ENCODE assay signal across 8 cellular contexts in the genomic region with DNA sequence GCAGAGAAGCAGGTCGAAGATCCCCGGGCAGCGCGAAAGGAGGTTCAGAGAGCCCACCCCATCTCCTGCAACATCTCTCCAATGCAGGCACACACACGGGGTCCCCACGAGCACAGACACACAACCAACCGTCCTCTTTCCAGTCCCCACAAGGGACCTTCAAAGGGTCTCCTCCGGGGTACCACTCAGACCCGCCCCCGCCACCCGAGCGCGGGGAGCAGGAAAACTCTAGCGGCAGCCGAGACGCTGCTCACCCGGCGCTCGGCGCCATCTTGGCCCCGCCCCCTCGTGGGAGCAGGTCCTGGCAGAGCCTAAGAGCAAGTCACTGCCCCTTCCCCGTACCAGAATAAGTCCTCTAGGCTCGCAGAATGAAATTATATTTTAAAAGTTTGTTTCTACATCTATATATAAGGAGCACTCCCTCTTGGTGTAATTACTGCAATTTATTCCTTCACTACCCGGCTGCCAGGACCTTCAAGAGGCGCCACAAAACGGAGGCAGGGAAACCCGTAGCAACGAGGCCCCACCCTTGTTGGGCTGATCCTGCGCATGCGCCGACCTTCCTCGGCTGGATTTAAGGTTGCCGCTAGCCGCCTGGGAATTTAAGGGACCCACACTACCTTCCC. TPM values are rescaled to one million over a fixed set of nuclear protein-coding genes. Genes with fewer than 3 reads are reported as not detected.
DNase-seq lines count a peak whose midpoint lies in the region; ATAC-seq and TF ChIP-seq lines count a peak whose summit lies in the region.

A gene with protein sequence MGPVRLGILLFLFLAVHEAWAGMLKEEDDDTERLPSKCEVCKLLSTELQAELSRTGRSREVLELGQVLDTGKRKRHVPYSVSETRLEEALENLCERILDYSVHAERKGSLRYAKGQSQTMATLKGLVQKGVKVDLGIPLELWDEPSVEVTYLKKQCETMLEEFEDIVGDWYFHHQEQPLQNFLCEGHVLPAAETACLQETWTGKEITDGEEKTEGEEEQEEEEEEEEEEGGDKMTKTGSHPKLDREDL (plus strand): TSS at position 560 of the 626 bp plus-strand sequence. CDS start 111 bp downstream, outside the sequence.
TSS of gene TAF6 (minus strand) at position 284 of the 626 bp plus-strand sequence. CDS start 5,149 bp downstream, outside the sequence.

- peak within 1 kb of the TSS; percentile 81 for H3K4me3 ChIP-seq in BLaER1
- H3K4me3 ChIP-seq in colonic mucosa = peak within 1 kb of the TSS; percentile 79

- H3K9ac ChIP-seq in BLaER1 (peak within 1 kb of the TSS; percentile 91), colonic mucosa (ENCODE audit: low read depth in 2 of 2, low read length in 2 of 2) (peak within 1 kb of the TSS; percentile 52 to 70)

- peak within 1 kb of the TSS; percentile 96 for H3K27ac Mint-ChIP-seq in activated CD4-positive, alpha-beta T cell treated with anti-CD3 and anti-CD28 coated beads, Interleukin-2, amount 10 ng/mL, durations not matched to agents 24 days and 14 days

- peak; percentile 98 for DNase-seq in GM19240 (ENCODE audit: insufficient read length, low spot score)
- DNase-seq in NCI-H526 treated with DMSO at 0.1 percent for 48 hours (lab: John Stamatoyannopoulos, UW) = peak; percentile 97
- DNase-seq in activated CD4-positive, alpha-beta T cell treated with anti-CD3 and anti-CD28 coated beads, Interleukin-2, amount 10 ng/mL, durations not matched to agents 24 days and 14 days = peak; percentile 98
- peak; percentile 96 for DNase-seq in colonic mucosa
- DNase-seq in left lobe of liver (ENCODE audit: low spot score) = peak; percentile 96
- DNase-seq in stimulated activated CD4-positive, alpha-beta T cell treated with anti-CD3 and anti-CD28 coated beads, Interleukin-2, amount 100 ng/mL, for 24 hours = peak; percentile 96 to 97

- no peak for TF ChIP-seq CTCF in colonic mucosa (IDR thresholded peaks at IDR 0.05)

- H3K27me3 ChIP-seq in BLaER1 = no peaks in the 10 kb centered on the region
- no peaks in the 10 kb centered on the region for H3K27me3 ChIP-seq in colonic mucosa

- peak within 1 kb of the TSS; percentile 95 for H3K4me2 ChIP-seq in BLaER1

- ATAC-seq in HG03460 (IDR thresholded peaks at IDR 0.05; ENCODE audit: unreplicated experiment) (peak; percentile 66), left lobe of liver (peak; percentile 92)

- H3K9me3 Mint-ChIP-seq in activated CD4-positive, alpha-beta T cell treated with anti-CD3 and anti-CD28 coated beads, Interleukin-2, amount 10 ng/mL, durations not matched to agents 24 days and 14 days = no peaks in the 10 kb centered on the region

- H3K4me3 Mint-ChIP-seq in activated CD4-positive, alpha-beta T cell treated with anti-CD3 and anti-CD28 coated beads, Interleukin-2, amount 10 ng/mL, durations not matched to agents 24 days and 14 days = peak within 1 kb of the TSS; percentile 84

- intact Hi-C loops in activated CD4-positive, alpha-beta T cell treated with anti-CD3 and anti-CD28 coated beads, Interleukin-2, amount 10 ng/mL, durations not matched to agents 24 days and 14 days (cut with micrococcal nuclease) = loop anchor here (1.0 to 2.0 kb wide), 4 partner anchors 8 to 310 kb away; partner anchors contain the start of genes AP4M1, MCM7, MEPCE and ZCWPW1
- intact Hi-C loops in colonic mucosa (cut with DNase I) = no loop called here

- H4K20me1 ChIP-seq in BLaER1 = no peaks in the 10 kb centered on the region

- peaks cover 16% of the 10 kb centered on the region for H3K36me3 Mint-ChIP-seq in activated CD4-positive, alpha-beta T cell treated with anti-CD3 and anti-CD28 coated beads, Interleukin-2, amount 10 ng/mL, durations not matched to agents 24 days and 14 days (ENCODE audit: low read depth)

- peaks cover 16% of the 10 kb centered on the region for H3K4me1 Mint-ChIP-seq in activated CD4-positive, alpha-beta T cell treated with anti-CD3 and anti-CD28 coated beads, Interleukin-2, amount 10 ng/mL, durations not matched to agents 24 days and 14 days

- H3K27me3 Mint-ChIP-seq in activated CD4-positive, alpha-beta T cell treated with anti-CD3 and anti-CD28 coated beads, Interleukin-2, amount 10 ng/mL, durations not matched to agents 24 days and 14 days = no peaks in the 10 kb centered on the region

- H3K9me3 ChIP-seq in BLaER1 (no peaks in the 10 kb centered on the region), colonic mucosa (no peaks in the 10 kb centered on the region)

- peaks cover 27% of the 10 kb centered on the region for H3K4me1 ChIP-seq in BLaER1
- H3K4me1 ChIP-seq in colonic mucosa = peaks cover 6% of the 10 kb centered on the region

- H3K27ac ChIP-seq in BLaER1 (peak within 1 kb of the TSS; percentile 96), colonic mucosa (peak within 1 kb of the TSS; percentile 77)

- H3K36me3 ChIP-seq in BLaER1 (peaks cover 37% of the 10 kb centered on the region), colonic mucosa (no peaks in the 10 kb centered on the region)

RNA-seq across cellular contexts. Expression of the first gene that starts in this region (rescaled TPM):
- 16.2 and 17.0 TPM in 2 replicates for total RNA-seq in activated CD4-positive, alpha-beta T cell treated with anti-CD3 and anti-CD28 coated beads, Interleukin-2, amount 10 ng/mL, durations not matched to agents 24 days and 14 days
- total RNA-seq in colonic mucosa = 10 to 100 TPM in 1 of 2 donors, 1 to 10 TPM in 1; 8.4 to 10.6 TPM
- 2.4 TPM for total RNA-seq in left lobe of liver

RNA-seq across cellular contexts. Expression of gene TAF6, which starts in this region (rescaled TPM):
- total RNA-seq in activated CD4-positive, alpha-beta T cell treated with anti-CD3 and anti-CD28 coated beads, Interleukin-2, amount 10 ng/mL, durations not matched to agents 24 days and 14 days = 68.4 and 71.5 TPM in 2 replicates
- total RNA-seq in colonic mucosa = 10 to 100 TPM; 28.7 to 67.3 TPM
- 14.9 TPM for total RNA-seq in left lobe of liver

Comparison
In these comparisons a context has a peak if more than half of its experiments do, and no peak if none do; other contexts are left out.
1. Peak in every context shown above with its lines: DNase-seq, ATAC-seq, H3K4me3 ChIP-seq and H3K27ac ChIP-seq.